ENCODE assay signal across 9 cellular contexts in genomic region chr4:15457401-15458201, GRCh38. TPM values are rescaled to one million over a fixed set of nuclear protein-coding genes. Genes with fewer than 3 reads are reported as not detected.
DNase-seq lines count a peak whose midpoint lies in the region; ATAC-seq and TF ChIP-seq lines count a peak whose summit lies in the region.
"Had no signal": no experiment of that assay in that cellular context is flagged by ENCODE, and none has a peak within 500 bp of the region (broad histone marks: within the 10 kb centered on the region; RNA-seq: fewer than 3 reads in every experiment).

No MANE protein-coding gene starts in this region.

- no peaks in the 10 kb centered on the region for H3K9me3 ChIP-seq in PC-3 (ENCODE audit: low read length)
- no peaks in the 10 kb centered on the region for H3K9me3 ChIP-seq in endodermal cell (ENCODE audit: control insufficient read depth, low read length)

- peak; percentile 93 for ATAC-seq in GM19455 (IDR thresholded peaks at IDR 0.05; ENCODE audit: unreplicated experiment)
- ATAC-seq in HG03378 (IDR thresholded peaks at IDR 0.05; ENCODE audit: unreplicated experiment), result peak; percentile 96
- ATAC-seq in PC-3, result peak; percentile 71
- no peak for ATAC-seq in activated CD8-positive, alpha-beta memory T cell treated with anti-CD3 and anti-CD28 coated beads, Interleukin-2, amount 10 ng/mL, durations not matched to agents 7 days and 5 days

- DNase-seq in ELR (ENCODE audit: low read depth) (peak; percentile 70), PC-3 (peak; percentile 46), endodermal cell (no peak), middle frontal gyrus (ENCODE audit: extremely low spot score, low spot score) (peak; percentile 51), KG1 (lab: John Stamatoyannopoulos, UW) (no peak)
- DNase-seq in activated CD8-positive, alpha-beta memory T cell treated with anti-CD3 and anti-CD28 coated beads, Interleukin-2, amount 10 ng/mL, durations not matched to agents 7 days and 5 days, result no peak

- no peaks in the 10 kb centered on the region for H3K27me3 Mint-ChIP-seq in endodermal cell (ENCODE audit: insufficient read depth)
- H3K27me3 Mint-ChIP-seq in activated CD8-positive, alpha-beta memory T cell treated with anti-CD3 and anti-CD28 coated beads, Interleukin-2, amount 10 ng/mL, durations not matched to agents 7 days and 5 days, result peaks cover 6% of the 10 kb centered on the region
- H3K27me3 Mint-ChIP-seq: activated naive CD4-positive, alpha-beta T cell treated with anti-CD3 and anti-CD28 coated beads, Interleukin-2, amount 50 U/mL, for 24 hours had no signal

- H3K4me3 ChIP-seq in PC-3 (ENCODE audit: low read length) (no peak overlapping the region), endodermal cell (ENCODE audit: low read length) (no peak overlapping the region)

- POLR2A ChIA-PET in PC-3 (lab: Charles Lee; ENCODE audit: unreplicated experiment), result no interaction called here

- no peaks in the 10 kb centered on the region for H3K9me3 Mint-ChIP-seq in endodermal cell
- no peaks in the 10 kb centered on the region for H3K9me3 Mint-ChIP-seq in activated CD8-positive, alpha-beta memory T cell treated with anti-CD3 and anti-CD28 coated beads, Interleukin-2, amount 10 ng/mL, durations not matched to agents 7 days and 5 days (ENCODE audit: low read depth)
- H3K9me3 Mint-ChIP-seq: activated naive CD4-positive, alpha-beta T cell treated with anti-CD3 and anti-CD28 coated beads, Interleukin-2, amount 50 U/mL, for 24 hours had no signal

- H3K27me3 ChIP-seq in PC-3 (ENCODE audit: low read length) (peaks cover 14% of the 10 kb centered on the region), endodermal cell (ENCODE audit: control insufficient read depth, insufficient read depth, low read length, poor library complexity, severe bottlenecking) (no peaks in the 10 kb centered on the region)

- H3K9ac ChIP-seq in PC-3 (ENCODE audit: low read length) (no peak overlapping the region), endodermal cell (ENCODE audit: extremely low read depth, low read length, poor library complexity, severe bottlenecking) (no peak overlapping the region)

- no peak overlapping the region for H3K4me2 ChIP-seq in PC-3 (ENCODE audit: low read length)

- TF ChIP-seq CTCF in PC-3 (conservative IDR thresholded peaks at IDR 0.05; ENCODE audit: low read depth, low read length), result peak; percentile 69
- peak; percentile 86 for TF ChIP-seq CTCF in endodermal cell (conservative IDR thresholded peaks at IDR 0.05)

- no peak overlapping the region for H3K27ac Mint-ChIP-seq in endodermal cell
- H3K27ac Mint-ChIP-seq in activated CD8-positive, alpha-beta memory T cell treated with anti-CD3 and anti-CD28 coated beads, Interleukin-2, amount 10 ng/mL, durations not matched to agents 7 days and 5 days, result no peak overlapping the region
- H3K27ac Mint-ChIP-seq: activated naive CD4-positive, alpha-beta T cell treated with anti-CD3 and anti-CD28 coated beads, Interleukin-2, amount 50 U/mL, for 24 hours had no signal

- H3K4me1 Mint-ChIP-seq in endodermal cell, result peaks cover 7% of the 10 kb centered on the region
- H3K4me1 Mint-ChIP-seq in activated CD8-positive, alpha-beta memory T cell treated with anti-CD3 and anti-CD28 coated beads, Interleukin-2, amount 10 ng/mL, durations not matched to agents 7 days and 5 days, result no peaks in the 10 kb centered on the region

- intact Hi-C loops in PC-3 (cut with micrococcal nuclease), result loop anchor here (1.0 to 10.0 kb wide), 3 partner anchors 63 to 227 kb away; no protein-coding TSS in a partner anchor

- no peaks in the 10 kb centered on the region for H3K9me2 ChIP-seq in PC-3 (replicated peaks; ENCODE audit: low read length)

- no peaks in the 10 kb centered on the region for H3K79me2 ChIP-seq in PC-3 (ENCODE audit: low read length)

- no peak overlapping the region for H3K27ac ChIP-seq in PC-3 (ENCODE audit: low read length)
- no peak overlapping the region for H3K27ac ChIP-seq in endodermal cell (ENCODE audit: low read depth, low read length)

- H3K36me3 Mint-ChIP-seq in endodermal cell (ENCODE audit: low read depth), result no peaks in the 10 kb centered on the region
- H3K36me3 Mint-ChIP-seq in activated CD8-positive, alpha-beta memory T cell treated with anti-CD3 and anti-CD28 coated beads, Interleukin-2, amount 10 ng/mL, durations not matched to agents 7 days and 5 days, result no peaks in the 10 kb centered on the region
- H3K36me3 Mint-ChIP-seq: activated naive CD4-positive, alpha-beta T cell treated with anti-CD3 and anti-CD28 coated beads, Interleukin-2, amount 50 U/mL, for 24 hours had no signal

- H3K4me1 ChIP-seq in PC-3 (ENCODE audit: insufficient read depth, low read length) (peaks cover 1% of the 10 kb centered on the region), endodermal cell (ENCODE audit: control insufficient read depth, insufficient read depth, low read length) (no peaks in the 10 kb centered on the region)

- BruUV-seq in PC-3 (replicated peaks; lab: Mats Ljungman, UMichigan), result no TSS peak

- no peaks in the 10 kb centered on the region for H3F3A ChIP-seq in PC-3 (ENCODE audit: low read length, unreplicated experiment)

- no peak overlapping the region for H3K4me3 Mint-ChIP-seq in endodermal cell
- H3K4me3 Mint-ChIP-seq in activated CD8-positive, alpha-beta memory T cell treated with anti-CD3 and anti-CD28 coated beads, Interleukin-2, amount 10 ng/mL, durations not matched to agents 7 days and 5 days, result no peak overlapping the region
- H3K4me3 Mint-ChIP-seq: activated naive CD4-positive, alpha-beta T cell treated with anti-CD3 and anti-CD28 coated beads, Interleukin-2, amount 50 U/mL, for 24 hours had no signal

- 0 out of 2 replicates have a peak overlapping the region, but pooled peaks have one; percentile 55 for H2AFZ ChIP-seq in PC-3 (ENCODE audit: low read length)

- WGBS in endodermal cell (ENCODE audit: insufficient coverage in 1 of 2, insufficient read length in 1 of 2), 2 experiments, result 45 to 56% methylated on average over 2 to 7 of the region's 7 CpGs

- CTCF ChIA-PET in PC-3 (lab: Charles Lee), result no interaction called here
- CTCF ChIA-PET in activated CD8-positive, alpha-beta memory T cell treated with anti-CD3 and anti-CD28 coated beads, Interleukin-2, amount 10 ng/mL, durations not matched to agents 7 days and 5 days (lab: Charles Lee), result interaction anchor here (0.7 to 3.3 kb wide), 21 partner anchors 8 to 499 kb away, joined by 3 to 23 read pairs (median 5); partner anchors contain the start of gene CC2D2A

- no peaks in the 10 kb centered on the region for H3K36me3 ChIP-seq in PC-3 (ENCODE audit: low read depth, low read length)
- H3K36me3 ChIP-seq in endodermal cell (ENCODE audit: control insufficient read depth, insufficient read depth, low read length), result no peaks in the 10 kb centered on the region

- no peaks in the 10 kb centered on the region for H4K20me1 ChIP-seq in PC-3 (ENCODE audit: low read length)

RNA-seq across cellular contexts. Expression of gene CC2D2A, which starts 12.1 kb away (rescaled TPM):
- total RNA-seq in PC-3 (2014; rRNA removed), result 13.1 and 13.4 TPM in 2 replicates
- total RNA-seq in endodermal cell, result 10 to 100 TPM; 12.3 to 25.2 TPM
- 19.0 TPM for polyA plus RNA-seq in endodermal cell (2013, experiment 1 of 2)
- 16.7 TPM for polyA plus RNA-seq in endodermal cell (2013, experiment 2 of 2)
- total RNA-seq in activated CD8-positive, alpha-beta memory T cell treated with anti-CD3 and anti-CD28 coated beads, Interleukin-2, amount 10 ng/mL, durations not matched to agents 7 days and 5 days, result not detected

RNA-seq across cellular contexts. Expression of gene C1QTNF7, which starts 29.8 kb away (rescaled TPM):
- total RNA-seq in PC-3 (2014; rRNA removed), result not detected in 2 replicates
- not detected for total RNA-seq in endodermal cell
- polyA plus RNA-seq in endodermal cell (2013, experiment 1 of 2), result 0.57 TPM
- polyA plus RNA-seq in endodermal cell (2013, experiment 2 of 2), result 0.37 TPM
- not detected for total RNA-seq in activated CD8-positive, alpha-beta memory T cell treated with anti-CD3 and anti-CD28 coated beads, Interleukin-2, amount 10 ng/mL, durations not matched to agents 7 days and 5 days

Comparison
In these comparisons a context has a peak if more than half of its experiments do, and no peak if none do; other contexts are left out.
1. DNase-seq: peak in ELR (single experiment), PC-3 (single experiment) and middle frontal gyrus (single experiment); none in endodermal cell (single experiment), activated CD8-positive, alpha-beta memory T cell treated with anti-CD3 and anti-CD28 coated beads, Interleukin-2, amount 10 ng/mL, durations not matched to agents 7 days and 5 days (single experiment) and KG1 (single experiment).
2. RNA of gene CC2D2A, which starts 12.1 kb away (total RNA-seq): 12.3 to 25.2 TPM in endodermal cell and 13.1 to 13.4 TPM in PC-3; not detected in activated CD8-positive, alpha-beta memory T cell treated with anti-CD3 and anti-CD28 coated beads, Interleukin-2, amount 10 ng/mL, durations not matched to agents 7 days and 5 days; every median in the first group is over 10 times any median in the second.